ENCODE assay signal across 1 cellular context in genomic region chr12:6172086-6172485, GRCh38.
TF ChIP-seq lines count a peak whose summit lies in the region.

No MANE protein-coding gene starts in this region.

TF ChIP-seq in GM23338, 12 proteins besides CTCF, POLR2A, EP300 and RAD21 (continued from another document):
- TF ChIP-seq ZNF462 (CRISPR knock-in tag; IDR thresholded peaks at IDR 0.05) (no peak), ZNF331 (CRISPR knock-in tag; IDR thresholded peaks at IDR 0.05; ENCODE audit: low read depth) (no peak), ETS1 (IDR thresholded peaks at IDR 0.05) (no peak)
